26 cellular contexts compared by ENCODE assay signal in the genomic region with DNA sequence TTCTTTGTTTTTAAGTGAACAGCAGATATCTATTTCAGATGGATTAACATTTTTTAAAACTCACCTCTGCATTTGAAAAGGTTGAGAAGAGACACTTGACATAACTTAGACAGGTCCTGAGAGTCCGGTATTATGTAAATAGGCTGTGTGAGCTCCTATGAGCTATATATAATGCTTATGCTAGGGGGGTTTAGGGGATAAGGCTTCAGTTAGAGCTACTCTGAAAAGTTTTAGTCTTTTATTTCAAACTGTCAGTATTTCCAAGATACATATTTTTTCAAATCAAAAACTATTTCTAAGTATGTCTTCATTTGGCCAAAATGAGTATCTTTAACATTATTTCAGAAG. TPM values are rescaled to one million over a fixed set of nuclear protein-coding genes. Genes with fewer than 3 reads are reported as not detected.
"Had no signal": no experiment of that assay in that cellular context is flagged by ENCODE, and none has a peak within 500 bp of the region (broad histone marks: within the 10 kb centered on the region; RNA-seq: fewer than 3 reads in every experiment).

No MANE protein-coding gene starts in this region.

- H3K9me3 Mint-ChIP-seq: activated B cell treated with CpG ODN at 0.5 μM for 24 hours; activated T-cell treated with anti-CD3 and anti-CD28 coated beads, Interleukin-2, amount 50 U/mL, for 72 hours; brain; effector memory CD8-positive, alpha-beta T cell; mesothelial cell of epicardium; naive thymus-derived CD8-positive, alpha-beta T cell; neural progenitor cell; stimulated activated memory B cell treated with anti-CD40 and anti-IgM and Interleukin-4, amounts not matched to agents 10 μg/mL and 1 μg/mL and 100 μg/mL, for 72 hours; T-helper 1 cell treated with Interleukin-12 subunit alpha and Interleukin-12 subunit beta and Interleukin-4 antibody, amounts not matched to agents 30 μg/mL and 1 μg/mL, for 36 hours had no signal

- H3K4me3 Mint-ChIP-seq: activated B cell treated with CpG ODN at 0.5 μM for 24 hours; activated CD4-positive, alpha-beta T cell treated with anti-CD3 and anti-CD28 coated beads for 36 hours; activated naive CD8-positive, alpha-beta T cell treated with anti-CD3 and anti-CD28 coated beads, Interleukin-2, amount 50 U/mL, for 24 hours; brain; effector memory CD8-positive, alpha-beta T cell; mesothelial cell of epicardium; naive thymus-derived CD8-positive, alpha-beta T cell; neural progenitor cell; stimulated activated memory B cell treated with anti-CD40 and anti-IgM and Interleukin-4, amounts not matched to agents 10 μg/mL and 1 μg/mL and 100 μg/mL, for 72 hours; T-helper 1 cell treated with Interleukin-12 subunit alpha and Interleukin-12 subunit beta and Interleukin-4 antibody, amounts not matched to agents 30 μg/mL and 1 μg/mL, for 36 hours had no signal

- H3K4me1 Mint-ChIP-seq: activated B cell treated with CpG ODN at 0.5 μM for 24 hours; brain; mesothelial cell of epicardium; stimulated activated memory B cell treated with anti-CD40 and anti-IgM and Interleukin-4, amounts not matched to agents 10 μg/mL and 1 μg/mL and 100 μg/mL, for 72 hours had no signal

- H3K27ac Mint-ChIP-seq: activated B cell treated with CpG ODN at 0.5 μM for 24 hours; activated T-cell treated with anti-CD3 and anti-CD28 coated beads, Interleukin-2, amount 50 U/mL, for 72 hours; effector memory CD8-positive, alpha-beta T cell; mesothelial cell of epicardium; naive thymus-derived CD8-positive, alpha-beta T cell; neural progenitor cell; stimulated activated memory B cell treated with anti-CD40 and anti-IgM and Interleukin-4, amounts not matched to agents 10 μg/mL and 1 μg/mL and 100 μg/mL, for 72 hours; T-helper 1 cell treated with Interleukin-12 subunit alpha and Interleukin-12 subunit beta and Interleukin-4 antibody, amounts not matched to agents 30 μg/mL and 1 μg/mL, for 36 hours had no signal

- H2AFZ ChIP-seq: neural progenitor cell had no signal

- H3K27me3 ChIP-seq: esophagus muscularis mucosa, gastroesophageal sphincter, neural progenitor cell, sigmoid colon, stomach, upper lobe of right lung had no signal

- H3K4me2 ChIP-seq: neural progenitor cell, smooth muscle cell had no signal

- ATAC-seq: effector memory CD8-positive, alpha-beta T cell; gastroesophageal sphincter; left colon; naive thymus-derived CD8-positive, alpha-beta T cell; stimulated activated memory B cell treated with anti-CD40 and anti-IgM and Interleukin-4, amounts not matched to agents 10 μg/mL and 1 μg/mL and 100 μg/mL, for 72 hours had no signal

- H3K9me3 ChIP-seq: esophagus muscularis mucosa, gastroesophageal sphincter, sigmoid colon, stomach, upper lobe of right lung had no signal

- DNase-seq: activated B cell treated with CpG ODN at 0.5 μM for 24 hours; activated CD4-positive, alpha-beta T cell treated with anti-CD3 and anti-CD28 coated beads for 36 hours; activated CD4-positive, alpha-beta T cell treated with anti-CD3 and anti-CD28 coated beads, Interleukin-2, amount 50 U/mL, for 4 hours; activated CD8-positive, alpha-beta memory T cell treated with anti-CD3 and anti-CD28 coated beads for 24 hours; activated effector memory CD4-positive, alpha-beta T cell treated with anti-CD3 and anti-CD28 coated beads, Interleukin-2, amount 50 U/mL, for 16 hours; activated naive CD4-positive, alpha-beta T cell treated with anti-CD3 and anti-CD28 coated beads, Interleukin-2, amount 50 U/mL, for 16 hours; activated naive CD8-positive, alpha-beta T cell treated with anti-CD3 and anti-CD28 coated beads, Interleukin-2, amount 50 U/mL, for 24 hours; activated T-cell treated with anti-CD3 and anti-CD28 coated beads, Interleukin-2, amount 50 U/mL, for 72 hours; effector memory CD8-positive, alpha-beta T cell; left colon; naive thymus-derived CD8-positive, alpha-beta T cell; posterior cingulate gyrus; sigmoid colon; stimulated activated CD4-positive, alpha-beta T cell treated with anti-CD3 and anti-CD28 coated beads, Interleukin-15, amount 100 ng/mL, for 24 hours; stomach; upper lobe of right lung had no signal

- H3K27ac ChIP-seq: esophagus muscularis mucosa, gastroesophageal sphincter, neural progenitor cell, stomach, upper lobe of right lung had no signal

- H3K4me1 ChIP-seq: gastroesophageal sphincter, neural progenitor cell, sigmoid colon, stomach, upper lobe of right lung had no signal

- H3K9ac ChIP-seq: neural progenitor cell had no signal

- H3K36me3 Mint-ChIP-seq: brain; mesothelial cell of epicardium; naive thymus-derived CD8-positive, alpha-beta T cell; neural progenitor cell; stimulated activated memory B cell treated with anti-CD40 and anti-IgM and Interleukin-4, amounts not matched to agents 10 μg/mL and 1 μg/mL and 100 μg/mL, for 72 hours had no signal

- H3K36me3 ChIP-seq: esophagus muscularis mucosa, gastroesophageal sphincter, neural progenitor cell, sigmoid colon, stomach, upper lobe of right lung had no signal

- H3K4me3 ChIP-seq: esophagus muscularis mucosa, gastroesophageal sphincter, lung, neural progenitor cell, sigmoid colon, smooth muscle cell, stomach, upper lobe of right lung had no signal

RNA-seq across cellular contexts. Expression of gene SHC4, which starts 16.9 kb away (rescaled TPM):
- total RNA-seq: activated B cell treated with CpG ODN at 0.5 μM for 24 hours; naive thymus-derived CD8-positive, alpha-beta T cell had no signal
- polyA plus RNA-seq: endothelial cell of umbilical vein; naive thymus-derived CD8-positive, alpha-beta T cell had no signal
